In genomic region chr1:19309123-19309813, GRCh38 we compare ENCODE assay signal across 11 cellular contexts. TPM values are rescaled to one million over a fixed set of nuclear protein-coding genes. Genes with fewer than 3 reads are reported as not detected.
A peak's percentile ranks its signal among the peaks of the same experiment; 100 is the strongest.
DNase-seq lines count a peak whose midpoint lies in the region; ATAC-seq lines count a peak whose summit lies in the region.
"Had no signal": no experiment of that assay in that cellular context is flagged by ENCODE, and none has a peak within 500 bp of the region (broad histone marks: within the 10 kb centered on the region; RNA-seq: fewer than 3 reads in every experiment).

No MANE protein-coding gene starts in this region.

- peak; percentile 38 for DNase-seq in DMS 273 (lab: John Stamatoyannopoulos, UW; ENCODE audit: unreplicated experiment)
- no peak for DNase-seq in DMS 273 treated with DMSO at 0.1 percent for 48 hours (lab: John Stamatoyannopoulos, UW)
- DNase-seq in RKO (ENCODE audit: low spot score), result peak; percentile 76
- DNase-seq in fibroblast of gingiva (ENCODE audit: low read depth), result peak; percentile 76
- peak; percentile 22 for DNase-seq in posterior vena cava (ENCODE audit: low spot score)
- no peak for DNase-seq in CD1c-positive myeloid dendritic cell (ENCODE audit: extremely low spot score)
- no peak for DNase-seq in activated T-cell treated with anti-CD3 and anti-CD28 coated beads for 4 hours
- DNase-seq: cortex of kidney; stimulated activated CD4-positive, alpha-beta T cell treated with anti-CD3 and anti-CD28 coated beads, Interleukin-12 subunit alpha, Interleukin-12 subunit beta, amount 100 ng/mL, for 4 hours had no signal

- intact Hi-C loops in posterior vena cava (cut with DNase I), result no loop called here

- ATAC-seq in GM21619 (IDR thresholded peaks at IDR 0.05; ENCODE audit: unreplicated experiment), result no peak
- ATAC-seq: activated T-helper 17 cell treated with anti-CD3 and anti-CD28 coated beads, Interleukin-2, amount 50 U/mL, for 72 hours had no signal

RNA-seq across cellular contexts. Expression of gene AKR7A2, which starts 2.7 kb away (rescaled TPM):
- 10 to 100 TPM; 18.8 to 29.9 TPM for total RNA-seq in posterior vena cava

RNA-seq across cellular contexts. Expression of gene SLC66A1, which starts 2.9 kb away (rescaled TPM):
- 1 to 10 TPM; 7.4 to 8.2 TPM for total RNA-seq in posterior vena cava

RNA-seq across cellular contexts. Expression of gene AKR7A3, which starts 20.7 kb away (rescaled TPM):
- total RNA-seq in posterior vena cava, result under 1 TPM; 0.67 to 0.69 TPM

RNA-seq across cellular contexts. Expression of gene MRTO4, which starts 57.7 kb away (rescaled TPM):
- total RNA-seq in posterior vena cava, result 10 to 100 TPM; 20.3 to 24.3 TPM

RNA-seq across cellular contexts. Expression of gene EMC1, which starts 57.9 kb away (rescaled TPM):
- 10 to 100 TPM; 31.8 to 32.0 TPM for total RNA-seq in posterior vena cava

Comparison
In these comparisons a context has a peak if more than half of its experiments do, and no peak if none do; other contexts are left out.
1. DNase-seq: peak in DMS 273 (single experiment), RKO (single experiment), fibroblast of gingiva (single experiment) and posterior vena cava (single experiment); none in DMS 273 treated with DMSO at 0.1 percent for 48 hours (single experiment), CD1c-positive myeloid dendritic cell (single experiment) and activated T-cell treated with anti-CD3 and anti-CD28 coated beads for 4 hours (single experiment).